Comparison of ENCODE assay signal across 8 cellular contexts in genomic region chr4:139177049-139177887, GRCh38. TPM values are rescaled to one million over a fixed set of nuclear protein-coding genes. Genes with fewer than 3 reads are reported as not detected.
DNase-seq lines count a peak whose midpoint lies in the region; ATAC-seq and TF ChIP-seq lines count a peak whose summit lies in the region.

Gene ELF2, minus strand, starts transcription at chr4:139177218. Its CDS starts 39,517 bp downstream, at chr4:139137701.

- TF ChIP-seq POLR2A in right lobe of liver (IDR thresholded peaks at IDR 0.05) = no peak

- no peaks in the 10 kb centered on the region for H3K27me3 ChIP-seq in right lobe of liver

- H3K27me3 Mint-ChIP-seq in activated CD4-positive, alpha-beta memory T cell treated with anti-CD3 and anti-CD28 coated beads for 36 hours = peaks cover 4% of the 10 kb centered on the region

- no peaks in the 10 kb centered on the region for H3K9me3 ChIP-seq in right lobe of liver

- H3K36me3 Mint-ChIP-seq in activated CD4-positive, alpha-beta memory T cell treated with anti-CD3 and anti-CD28 coated beads for 36 hours = no peaks in the 10 kb centered on the region

- no peaks in the 10 kb centered on the region for H3K36me3 ChIP-seq in right lobe of liver

- CTCF ChIA-PET in activated CD4-positive, alpha-beta memory T cell treated with anti-CD3 and anti-CD28 coated beads for 36 hours (lab: Charles Lee) = interaction anchor here (0.6 to 1.9 kb wide), 7 partner anchors 78 to 147 kb away, joined by 3 to 16 read pairs (median 4); partner anchors contain the start of gene NAA15

- peak within 1 kb of the TSS; percentile 78 for H3K27ac Mint-ChIP-seq in activated CD4-positive, alpha-beta memory T cell treated with anti-CD3 and anti-CD28 coated beads for 36 hours

- ATAC-seq in GM19397 (IDR thresholded peaks at IDR 0.05; ENCODE audit: unreplicated experiment) (peak; percentile 44), HG03558 (IDR thresholded peaks at IDR 0.05; ENCODE audit: extremely low read depth, unreplicated experiment) (peak; percentile 14), right lobe of liver (peak; percentile 79 to 87 (median 81))

- intact Hi-C loops in activated CD4-positive, alpha-beta memory T cell treated with anti-CD3 and anti-CD28 coated beads for 36 hours (cut with micrococcal nuclease) = loop anchor here (1.0 to 5.0 kb wide), 7 partner anchors 45 to 975 kb away; partner anchors contain the start of genes MAML3, NAA15 and SETD7
- intact Hi-C loops in right lobe of liver (cut with DNase I) = no loop called here

- no peak for TF ChIP-seq CTCF in right lobe of liver (IDR thresholded peaks at IDR 0.05)

- peaks cover 26% of the 10 kb centered on the region for H3K4me1 Mint-ChIP-seq in activated CD4-positive, alpha-beta memory T cell treated with anti-CD3 and anti-CD28 coated beads for 36 hours (ENCODE audit: low read depth)

- POLR2A ChIA-PET in activated CD4-positive, alpha-beta memory T cell treated with anti-CD3 and anti-CD28 coated beads for 36 hours (lab: Charles Lee) = interaction anchor here (0.8 to 2.7 kb wide), 9 partner anchors 90 to 380 kb away, joined by 3 to 21 read pairs (median 7); partner anchors contain the start of gene NAA15

- H3K27ac ChIP-seq in right lobe of liver = peak within 1 kb of the TSS; percentile 98 to 99 (median 99)

- H3K4me3 Mint-ChIP-seq in activated CD4-positive, alpha-beta memory T cell treated with anti-CD3 and anti-CD28 coated beads for 36 hours = peak within 1 kb of the TSS; percentile 81

- H3K4me1 ChIP-seq in right lobe of liver = peaks cover 0 to 9% (median 0%) of the 10 kb centered on the region in 4 donors

- WGBS in right lobe of liver (ENCODE audit: insufficient coverage, low coverage, low lambda C conversion rate, missing lambda C conversion rate) = 0% methylated on average over 5 of the region's 84 CpGs

- no peaks in the 10 kb centered on the region for H3K9me3 Mint-ChIP-seq in activated CD4-positive, alpha-beta memory T cell treated with anti-CD3 and anti-CD28 coated beads for 36 hours

- peak within 1 kb of the TSS; percentile 91 to 96 (median 92) for H3K4me3 ChIP-seq in right lobe of liver

- DNase-seq in C1 segment of cervical spinal cord (lab: John Stamatoyannopoulos, UW) (peak; percentile 24 to 96 (median 86)), NCI-H748 (lab: John Stamatoyannopoulos, UW; ENCODE audit: unreplicated experiment) (peak; percentile 90), dermis microvascular lymphatic vessel endothelial cell (ENCODE audit: low read depth in 2 of 2) (peak; percentile 77 to 95), right lobe of liver (peak; percentile 97 to 98 (median 98))
- peak; percentile 90 for DNase-seq in activated CD4-positive, alpha-beta memory T cell treated with anti-CD3 and anti-CD28 coated beads for 36 hours
- peak; percentile 80 for DNase-seq in stimulated activated CD4-positive, alpha-beta T cell treated with anti-CD3 and anti-CD28 coated beads, Interleukin-4, amount 100 ng/mL, for 24 hours

RNA-seq across cellular contexts. Expression of gene ELF2, which starts in this region (rescaled TPM):
- total RNA-seq in activated CD4-positive, alpha-beta memory T cell treated with anti-CD3 and anti-CD28 coated beads for 36 hours = 10 to 100 TPM; 24.2 to 29.7 TPM
- total RNA-seq in dermis microvascular lymphatic vessel endothelial cell (35.6 and 42.2 TPM in 2 replicates), right lobe of liver (10 to 100 TPM; 14.0 to 24.3 (median 16.7) TPM)

Comparison
In these comparisons a context has a peak if more than half of its experiments do, and no peak if none do; other contexts are left out.
1. Peak in every context shown above with its lines: DNase-seq, ATAC-seq, H3K4me3 ChIP-seq and H3K27ac ChIP-seq.
2. ATAC-seq: peak in every context shown above with its lines; median percentile 81 in right lobe of liver; 44 in GM19397; 14 in HG03558.